ENCODE assay signal across 23 cellular contexts in genomic region chr6:69246983-69247382, GRCh38.
"Had no signal": no experiment of that assay in that cellular context is flagged by ENCODE, and none has a peak within 500 bp of the region (broad histone marks: within the 10 kb centered on the region; RNA-seq: fewer than 3 reads in every experiment).

No MANE protein-coding gene starts in this region.

- H3K27ac ChIP-seq: coronary artery, dorsolateral prefrontal cortex, esophagus muscularis mucosa, foreskin keratinocyte, gastroesophageal sphincter, heart left ventricle, hepatocyte, left lung, lower lobe of right lung had no signal

- H3K4me1 ChIP-seq: esophagus muscularis mucosa, foreskin keratinocyte, gastroesophageal sphincter, heart left ventricle, left lung, lower lobe of right lung had no signal

- H3K36me3 ChIP-seq: esophagus muscularis mucosa, gastroesophageal sphincter, heart left ventricle, left lung, lower lobe of right lung had no signal

- ATAC-seq: foreskin keratinocyte, gastroesophageal sphincter, heart left ventricle, left cardiac atrium, left lung, left ventricle myocardium superior, lower lobe of right lung, mucosa of descending colon had no signal

- H3K4me3 ChIP-seq: coronary artery, dorsolateral prefrontal cortex, esophagus muscularis mucosa, gastroesophageal sphincter, heart left ventricle, hepatocyte, left lung, lower lobe of right lung, mucosa of descending colon had no signal

- H2AFZ ChIP-seq: hepatocyte had no signal

- H3K9me3 ChIP-seq: esophagus muscularis mucosa, gastroesophageal sphincter, heart left ventricle, left lung, lower lobe of right lung, mucosa of descending colon had no signal

- FAIRE-seq: colon, endothelial cell of umbilical vein, frontal cortex, islet of Langerhans, keratinocyte had no signal

- DNase-seq: dermis blood vessel endothelial cell; dorsolateral prefrontal cortex; effector CD4-positive, alpha-beta T cell; effector memory CD4-positive, alpha-beta T cell; foreskin keratinocyte; heart left ventricle; hypothalamus; left cardiac atrium; left lung; left ventricle myocardium superior; lower lobe of right lung; mesenchymal stem cell; mucosa of descending colon; naive B cell had no signal

- H3K4me2 ChIP-seq: hepatocyte had no signal

- H3K27me3 ChIP-seq: dorsolateral prefrontal cortex, esophagus muscularis mucosa, foreskin keratinocyte, gastroesophageal sphincter, heart left ventricle, hepatocyte, left lung had no signal

- H3K79me2 ChIP-seq: hepatocyte had no signal
